24 cellular contexts compared by ENCODE assay signal in genomic region chr1:190001187-190001586, GRCh38.
DNase-seq lines count a peak whose midpoint lies in the region; FAIRE-seq and TF ChIP-seq lines count a peak whose summit lies in the region.
"Had no signal": no experiment of that assay in that cellular context is flagged by ENCODE, and none has a peak within 500 bp of the region (broad histone marks: within the 10 kb centered on the region; RNA-seq: fewer than 3 reads in every experiment).

No MANE protein-coding gene starts in this region.

- no peak overlapping the region for H2AK5ac ChIP-seq in mesenchymal stem cell (ENCODE audit: low read length, severe bottlenecking)

- H4K20me1 ChIP-seq in astrocyte (ENCODE audit: insufficient read depth, low read length): no peaks in the 10 kb centered on the region

- no peak overlapping the region for H2AFZ ChIP-seq in astrocyte (ENCODE audit: low read depth, low read length)
- no peak overlapping the region for H2AFZ ChIP-seq in mesenchymal stem cell (ENCODE audit: low read depth, low read length)

- no peak for FAIRE-seq in astrocyte (lab: Jason Lieb, UNC)

- H4K8ac ChIP-seq in mesenchymal stem cell (ENCODE audit: low read length): no peak overlapping the region

- no peak overlapping the region for H3K4me3 Mint-ChIP-seq in astrocyte (ENCODE audit: unreplicated experiment)
- H3K4me3 Mint-ChIP-seq: activated CD4-positive, alpha-beta T cell treated with anti-CD3 and anti-CD28 coated beads, Interleukin-2, amount 10 ng/mL, durations not matched to agents 7 days and 5 days; CD8-positive, alpha-beta memory T cell; central memory CD8-positive, alpha-beta T cell; immature natural killer cell; stimulated activated naive CD8-positive, alpha-beta T cell treated with anti-CD3 and anti-CD28 coated beads, Interleukin-15, Interleukin-2, amounts not matched to agents 100 ng/mL and 50 ng/mL, for 24 hours had no signal

- no peak overlapping the region for H2BK12ac ChIP-seq in mesenchymal stem cell (ENCODE audit: low read length in 2 of 2)

- H3K27me3 Mint-ChIP-seq in astrocyte (ENCODE audit: low read depth, unreplicated experiment): no peaks in the 10 kb centered on the region
- H3K27me3 Mint-ChIP-seq: activated CD4-positive, alpha-beta T cell treated with anti-CD3 and anti-CD28 coated beads, Interleukin-2, amount 10 ng/mL, durations not matched to agents 7 days and 5 days; CD8-positive, alpha-beta memory T cell; central memory CD8-positive, alpha-beta T cell; stimulated activated naive CD8-positive, alpha-beta T cell treated with anti-CD3 and anti-CD28 coated beads, Interleukin-15, Interleukin-2, amounts not matched to agents 100 ng/mL and 50 ng/mL, for 24 hours had no signal

- no peak overlapping the region for H3K9ac ChIP-seq in astrocyte (ENCODE audit: low read length)
- no peak overlapping the region for H3K9ac ChIP-seq in mesenchymal stem cell (ENCODE audit: low read length)

- peak; percentile 49 for DNase-seq in ELR (ENCODE audit: low read depth)
- DNase-seq in NCI-H226: peak; percentile 70
- peak; percentile 54 for DNase-seq in astrocyte (ENCODE audit: low read depth)
- DNase-seq in mesenchymal stem cell: peak; percentile 4
- DNase-seq in nucleus accumbens (lab: John Stamatoyannopoulos, UW): no peak
- DNase-seq in midbrain (lab: John Stamatoyannopoulos, UW): no peak
- DNase-seq in cerebellar nuclear complex (lab: John Stamatoyannopoulos, UW): no peak
- DNase-seq in activated CD4-positive, alpha-beta T cell treated with anti-CD3 and anti-CD28 coated beads, Interleukin-2, amount 50 U/mL, for 4 hours: no peak
- DNase-seq: activated CD4-positive, alpha-beta T cell treated with anti-CD3 and anti-CD28 coated beads, Interleukin-2, amount 10 ng/mL, durations not matched to agents 7 days and 5 days; activated CD8-positive, alpha-beta memory T cell treated with anti-CD3 and anti-CD28 coated beads, Interleukin-2, amount 50 U/mL, for 48 hours; activated effector memory CD4-positive, alpha-beta T cell treated with anti-CD3 and anti-CD28 coated beads, Interleukin-2, amount 50 U/mL, for 16 hours; adrenal gland; CD8-positive, alpha-beta memory T cell; effector CD8-positive, alpha-beta T cell; esophagus squamous epithelium; heart left ventricle; immature natural killer cell; MG63; NCI-H1436 treated with DMSO at 0.1 percent for 48 hours; pancreas; stimulated activated CD4-positive, alpha-beta T cell treated with anti-CD3 and anti-CD28 coated beads, Interleukin-1b, Interleukin-23, amount 100 ng/mL, for 48 hours had no signal

- no peaks in the 10 kb centered on the region for H3K9me3 Mint-ChIP-seq in astrocyte (ENCODE audit: unreplicated experiment)
- H3K9me3 Mint-ChIP-seq: stimulated activated naive CD8-positive, alpha-beta T cell treated with anti-CD3 and anti-CD28 coated beads, Interleukin-15, Interleukin-2, amounts not matched to agents 100 ng/mL and 50 ng/mL, for 24 hours had no signal

- H3K79me2 ChIP-seq in astrocyte (ENCODE audit: insufficient read depth, low read length): no peaks in the 10 kb centered on the region

- no peak overlapping the region for H3K23ac ChIP-seq in mesenchymal stem cell (ENCODE audit: low read length in 2 of 2)

- no peak overlapping the region for H3K4me2 ChIP-seq in astrocyte (ENCODE audit: low read length)
- H3K4me2 ChIP-seq in mesenchymal stem cell (ENCODE audit: low read length, poor library complexity, severe bottlenecking): no peak overlapping the region

- no peaks in the 10 kb centered on the region for H3K27me3 ChIP-seq in astrocyte (ENCODE audit: insufficient read depth, low read length)
- no peaks in the 10 kb centered on the region for H3K27me3 ChIP-seq in mesenchymal stem cell (ENCODE audit: control insufficient read depth in 1 of 2, insufficient read depth in 1 of 2, low read length in 2 of 2)
- H3K27me3 ChIP-seq: adrenal gland, esophagus squamous epithelium, heart left ventricle, MG63, pancreas, tibial nerve had no signal

- H3K4me1 ChIP-seq in astrocyte (ENCODE audit: insufficient read depth, low read length) (no peaks in the 10 kb centered on the region), mesenchymal stem cell (ENCODE audit: control insufficient read depth, insufficient read depth, low read depth, low read length) (no peaks in the 10 kb centered on the region)
- H3K4me1 ChIP-seq: adrenal gland, esophagus squamous epithelium, heart left ventricle, pancreas, tibial nerve had no signal

- H3K4me3 ChIP-seq in astrocyte (ENCODE audit: insufficient read depth, low read depth, low read length) (no peak overlapping the region), mesenchymal stem cell (ENCODE audit: insufficient read depth in 1 of 2, low read depth in 1 of 2, low read length in 2 of 2) (no peak overlapping the region)
- H3K4me3 ChIP-seq: adrenal gland, esophagus squamous epithelium, heart left ventricle, MG63, pancreas, tibial nerve had no signal

- no peaks in the 10 kb centered on the region for H3K9me3 ChIP-seq in astrocyte (ENCODE audit: insufficient read depth, low read depth, low read length)
- no peaks in the 10 kb centered on the region for H3K9me3 ChIP-seq in mesenchymal stem cell (ENCODE audit: control insufficient read depth, low read length)
- H3K9me3 ChIP-seq: esophagus squamous epithelium, pancreas, tibial nerve had no signal

- TF ChIP-seq CTCF in astrocyte (IDR thresholded peaks at IDR 0.05; ENCODE audit: insufficient read depth, low read depth, low read length): no peak

- 25% methylated on average over 2 of the region's 2 CpGs for WGBS in mesenchymal stem cell

- H2BK5ac ChIP-seq in mesenchymal stem cell (ENCODE audit: low read depth, low read length, poor library complexity, severe bottlenecking): no peak overlapping the region

- H3K36me3 ChIP-seq in astrocyte (ENCODE audit: insufficient read depth, low read length): no peaks in the 10 kb centered on the region
- H3K36me3 ChIP-seq in mesenchymal stem cell (ENCODE audit: control insufficient read depth in 1 of 2, insufficient read depth in 2 of 2, low read depth in 1 of 2, low read length in 2 of 2): no peaks in the 10 kb centered on the region
- H3K36me3 ChIP-seq: adrenal gland, esophagus squamous epithelium, heart left ventricle, MG63, pancreas, tibial nerve had no signal

- no peak overlapping the region for H2BK120ac ChIP-seq in mesenchymal stem cell (ENCODE audit: low read depth, low read length)

- no peaks in the 10 kb centered on the region for H3K79me1 ChIP-seq in mesenchymal stem cell (replicated peaks; ENCODE audit: low read length, poor library complexity, severe bottlenecking)

- no peaks in the 10 kb centered on the region for H3K36me3 Mint-ChIP-seq in astrocyte (ENCODE audit: low read depth, unreplicated experiment)
- H3K36me3 Mint-ChIP-seq: CD8-positive, alpha-beta memory T cell had no signal

- no peak overlapping the region for H3K18ac ChIP-seq in mesenchymal stem cell (ENCODE audit: low read depth in 1 of 2, low read length in 2 of 2)

- H2BK15ac ChIP-seq in mesenchymal stem cell (ENCODE audit: low read depth, poor library complexity, severe bottlenecking): no peak overlapping the region

- H4K91ac ChIP-seq in mesenchymal stem cell (ENCODE audit: low read length): no peak overlapping the region

- H3K27ac ChIP-seq in astrocyte (ENCODE audit: low read depth, low read length) (no peak overlapping the region), mesenchymal stem cell (ENCODE audit: low read length, poor library complexity, severe bottlenecking) (no peak overlapping the region)
- H3K27ac ChIP-seq: adrenal gland, esophagus squamous epithelium, heart left ventricle, pancreas, tibial nerve had no signal

- H3K27ac Mint-ChIP-seq in astrocyte (ENCODE audit: unreplicated experiment): no peak overlapping the region
- H3K27ac Mint-ChIP-seq: activated CD4-positive, alpha-beta T cell treated with anti-CD3 and anti-CD28 coated beads, Interleukin-2, amount 10 ng/mL, durations not matched to agents 7 days and 5 days; CD8-positive, alpha-beta memory T cell; immature natural killer cell; stimulated activated naive CD8-positive, alpha-beta T cell treated with anti-CD3 and anti-CD28 coated beads, Interleukin-15, Interleukin-2, amounts not matched to agents 100 ng/mL and 50 ng/mL, for 24 hours had no signal

- no peak overlapping the region for H3K14ac ChIP-seq in mesenchymal stem cell (ENCODE audit: low read length in 2 of 2)

- no peak overlapping the region for H3K4ac ChIP-seq in mesenchymal stem cell (ENCODE audit: low read depth in 1 of 2, low read length in 2 of 2)

- peaks cover 9% of the 10 kb centered on the region for H3K4me1 Mint-ChIP-seq in astrocyte (ENCODE audit: low read depth, unreplicated experiment)
- H3K4me1 Mint-ChIP-seq: activated CD4-positive, alpha-beta T cell treated with anti-CD3 and anti-CD28 coated beads, Interleukin-2, amount 10 ng/mL, durations not matched to agents 7 days and 5 days; CD8-positive, alpha-beta memory T cell; central memory CD8-positive, alpha-beta T cell; immature natural killer cell had no signal

Comparison
In these comparisons a context has a peak if more than half of its experiments do, and no peak if none do; other contexts are left out.
1. DNase-seq: peak in ELR (single experiment), NCI-H226 (single experiment), astrocyte (single experiment) and mesenchymal stem cell (single experiment); none in nucleus accumbens (0 of 56), midbrain (single experiment), cerebellar nuclear complex (0 of 2) and activated CD4-positive, alpha-beta T cell treated with anti-CD3 and anti-CD28 coated beads, Interleukin-2, amount 50 U/mL, for 4 hours (0 of 2).